ENCODE assay signal across 13 cellular contexts in the genomic region with DNA sequence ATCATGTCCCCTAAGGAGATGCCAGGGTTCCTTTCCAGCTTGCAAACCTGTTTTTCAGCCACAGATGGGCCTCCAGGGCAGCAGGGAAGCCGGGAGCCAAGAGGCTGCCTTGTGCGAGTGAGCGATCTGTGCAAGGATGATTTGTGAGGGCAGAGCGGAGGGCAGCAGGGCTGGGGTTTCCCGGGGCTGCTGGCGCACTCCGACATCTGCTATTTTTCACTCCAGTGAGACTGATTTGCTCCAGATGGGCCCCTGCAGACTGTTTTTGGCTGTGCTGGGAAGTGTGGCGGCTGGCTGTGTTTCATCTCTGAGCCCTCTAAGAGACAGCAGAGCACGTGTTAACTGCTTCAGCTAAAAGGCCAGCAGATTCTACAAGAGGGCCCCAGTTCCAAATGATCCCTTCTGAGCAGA.
A peak's percentile ranks its signal among the peaks of the same experiment; 100 is the strongest.
DNase-seq lines count a peak whose midpoint lies in the region; ATAC-seq, FAIRE-seq and TF ChIP-seq lines count a peak whose summit lies in the region.
"Had no signal": no experiment of that assay in that cellular context is flagged by ENCODE, and none has a peak within 500 bp of the region (broad histone marks: within the 10 kb centered on the region; RNA-seq: fewer than 3 reads in every experiment).

No MANE protein-coding gene starts in this region.

- peaks cover 8% of the 10 kb centered on the region for H3K9me3 Mint-ChIP-seq in astrocyte (ENCODE audit: unreplicated experiment)
- peaks cover 3% of the 10 kb centered on the region for H3K9me3 Mint-ChIP-seq in activated naive CD8-positive, alpha-beta T cell treated with anti-CD3 and anti-CD28 coated beads, Interleukin-2, amount 50 U/mL, for 24 hours

- no peaks in the 10 kb centered on the region for H4K20me1 ChIP-seq in astrocyte (ENCODE audit: insufficient read depth, low read length)

- no peak overlapping the region for H3K27ac ChIP-seq in astrocyte (ENCODE audit: low read depth, low read length)
- no peak overlapping the region for H3K27ac ChIP-seq in lower lobe of right lung
- peak overlapping the region; percentile 37 for H3K27ac ChIP-seq in stomach smooth muscle (ENCODE audit: low read length)

- no peak overlapping the region for H3K4me2 ChIP-seq in astrocyte (ENCODE audit: low read length)

- no peak for TF ChIP-seq POLR2A in H54 (IDR thresholded peaks at IDR 0.05; ENCODE audit: low read depth, low read length)

- H3K4me3 Mint-ChIP-seq in astrocyte (ENCODE audit: unreplicated experiment) = no peak overlapping the region
- H3K4me3 Mint-ChIP-seq in activated naive CD8-positive, alpha-beta T cell treated with anti-CD3 and anti-CD28 coated beads, Interleukin-2, amount 50 U/mL, for 24 hours = no peak overlapping the region
- H3K4me3 Mint-ChIP-seq: effector memory CD8-positive, alpha-beta T cell had no signal

- H2AFZ ChIP-seq in astrocyte (ENCODE audit: low read depth, low read length) = no peak overlapping the region

- intact Hi-C loops in lower lobe of right lung (cut with DNase I) = no loop called here

- H3K27ac Mint-ChIP-seq in astrocyte (ENCODE audit: unreplicated experiment) = no peak overlapping the region
- no peak overlapping the region for H3K27ac Mint-ChIP-seq in activated naive CD8-positive, alpha-beta T cell treated with anti-CD3 and anti-CD28 coated beads, Interleukin-2, amount 50 U/mL, for 24 hours
- H3K27ac Mint-ChIP-seq: effector memory CD8-positive, alpha-beta T cell had no signal

- H3K36me3 ChIP-seq in astrocyte (ENCODE audit: insufficient read depth, low read length) = no peaks in the 10 kb centered on the region
- H3K36me3 ChIP-seq in lower lobe of right lung = no peaks in the 10 kb centered on the region
- no peaks in the 10 kb centered on the region for H3K36me3 ChIP-seq in stomach smooth muscle (ENCODE audit: control insufficient read depth in 2 of 2, insufficient read depth in 2 of 2, low read length in 2 of 2)
- H3K36me3 ChIP-seq: heart left ventricle had no signal

- no peaks in the 10 kb centered on the region for H3K27me3 ChIP-seq in astrocyte (ENCODE audit: insufficient read depth, low read length)
- H3K27me3 ChIP-seq in lower lobe of right lung (ENCODE audit: low read depth) = no peaks in the 10 kb centered on the region
- no peaks in the 10 kb centered on the region for H3K27me3 ChIP-seq in stomach smooth muscle (ENCODE audit: control insufficient read depth in 1 of 2, insufficient read depth in 2 of 2, low read length in 2 of 2)

- peaks cover 8% of the 10 kb centered on the region for H3K9me3 ChIP-seq in astrocyte (ENCODE audit: insufficient read depth, low read depth, low read length)
- H3K9me3 ChIP-seq in lower lobe of right lung = no peaks in the 10 kb centered on the region
- no peaks in the 10 kb centered on the region for H3K9me3 ChIP-seq in stomach smooth muscle (ENCODE audit: control insufficient read depth in 2 of 2, low read length in 2 of 2)

- ATAC-seq in lower lobe of right lung = peak; percentile 69 to 84
- no peak for ATAC-seq in activated naive CD8-positive, alpha-beta T cell treated with anti-CD3 and anti-CD28 coated beads, Interleukin-2, amount 50 U/mL, for 24 hours
- ATAC-seq: effector memory CD8-positive, alpha-beta T cell had no signal

- H3K27me3 Mint-ChIP-seq in astrocyte (ENCODE audit: low read depth, unreplicated experiment) = no peaks in the 10 kb centered on the region
- no peaks in the 10 kb centered on the region for H3K27me3 Mint-ChIP-seq in activated naive CD8-positive, alpha-beta T cell treated with anti-CD3 and anti-CD28 coated beads, Interleukin-2, amount 50 U/mL, for 24 hours

- no peaks in the 10 kb centered on the region for H3K36me3 Mint-ChIP-seq in astrocyte (ENCODE audit: low read depth, unreplicated experiment)
- H3K36me3 Mint-ChIP-seq in activated naive CD8-positive, alpha-beta T cell treated with anti-CD3 and anti-CD28 coated beads, Interleukin-2, amount 50 U/mL, for 24 hours (ENCODE audit: low read depth) = no peaks in the 10 kb centered on the region

- H3K9ac ChIP-seq in astrocyte (ENCODE audit: low read length) (no peak overlapping the region), stomach smooth muscle (ENCODE audit: low read length in 2 of 2) (no peak overlapping the region)

- TF ChIP-seq CTCF in astrocyte (IDR thresholded peaks at IDR 0.05; ENCODE audit: insufficient read depth, low read depth, low read length) (no peak), lower lobe of right lung (IDR thresholded peaks at IDR 0.05) (no peak)

- FAIRE-seq in astrocyte (lab: Jason Lieb, UNC) (no peak), H54 (lab: Jason Lieb, UNC) (no peak)

- DNase-seq in NCI-H2171 (lab: John Stamatoyannopoulos, UW) (peak; percentile 98), astrocyte (ENCODE audit: low read depth) (peak; percentile 27), lower lobe of right lung (peak; percentile 49), SHP77 treated with DMSO at 0.1 percent for 48 hours (lab: John Stamatoyannopoulos, UW) (no peak), H54 (ENCODE audit: insufficient read length, low spot score) (no peak)
- no peak for DNase-seq in activated naive CD8-positive, alpha-beta T cell treated with anti-CD3 and anti-CD28 coated beads, Interleukin-2, amount 50 U/mL, for 24 hours
- DNase-seq: activated CD4-positive, CD25-positive, alpha-beta regulatory T cell; amniotic stem cell; effector memory CD8-positive, alpha-beta T cell; mesendoderm; NCI-H510A had no signal

- H3K4me3 ChIP-seq in astrocyte (ENCODE audit: insufficient read depth, low read depth, low read length) (no peak overlapping the region), lower lobe of right lung (no peak overlapping the region), stomach smooth muscle (ENCODE audit: low read length in 2 of 2) (peak overlapping the region in 1 of 2 donors; percentile 15)
- H3K4me3 ChIP-seq: heart left ventricle had no signal

- no peaks in the 10 kb centered on the region for H3K79me2 ChIP-seq in astrocyte (ENCODE audit: insufficient read depth, low read length)

- H3K4me1 ChIP-seq in astrocyte (ENCODE audit: insufficient read depth, low read length) = no peaks in the 10 kb centered on the region
- H3K4me1 ChIP-seq in lower lobe of right lung = peaks cover 8% of the 10 kb centered on the region
- peaks cover 16% of the 10 kb centered on the region for H3K4me1 ChIP-seq in stomach smooth muscle (ENCODE audit: control insufficient read depth, insufficient read depth, low read length)

- no peaks in the 10 kb centered on the region for H3K4me1 Mint-ChIP-seq in astrocyte (ENCODE audit: low read depth, unreplicated experiment)
- H3K4me1 Mint-ChIP-seq in activated naive CD8-positive, alpha-beta T cell treated with anti-CD3 and anti-CD28 coated beads, Interleukin-2, amount 50 U/mL, for 24 hours = no peaks in the 10 kb centered on the region

Comparison
In these comparisons a context has a peak if more than half of its experiments do, and no peak if none do; other contexts are left out.
1. DNase-seq: peak in NCI-H2171 (single experiment), astrocyte (single experiment) and lower lobe of right lung (single experiment); none in SHP77 treated with DMSO at 0.1 percent for 48 hours (single experiment), activated naive CD8-positive, alpha-beta T cell treated with anti-CD3 and anti-CD28 coated beads, Interleukin-2, amount 50 U/mL, for 24 hours (single experiment) and H54 (single experiment).